ENCODE assay signal across 16 cellular contexts in the genomic region with DNA sequence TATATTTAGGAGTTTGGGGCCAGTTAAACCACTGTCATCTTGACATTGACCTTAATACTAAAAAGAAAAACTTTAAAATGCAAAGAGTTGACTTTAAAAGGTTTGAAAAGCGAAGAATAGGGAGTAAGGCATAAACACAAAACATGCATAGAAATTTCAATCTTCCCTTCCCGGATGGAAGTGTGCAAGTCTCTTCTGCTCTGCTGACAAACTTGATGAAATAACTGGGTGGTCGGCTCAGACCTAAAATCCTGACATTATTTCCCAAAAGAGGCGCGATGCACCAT. TPM values are rescaled to one million over a fixed set of nuclear protein-coding genes. Genes with fewer than 3 reads are reported as not detected.
DNase-seq lines count a peak whose midpoint lies in the region; ATAC-seq and TF ChIP-seq lines count a peak whose summit lies in the region.
"Had no signal": no experiment of that assay in that cellular context is flagged by ENCODE, and none has a peak within 500 bp of the region (broad histone marks: within the 10 kb centered on the region; RNA-seq: fewer than 3 reads in every experiment).

No MANE protein-coding gene starts in this region.

- H3K27ac ChIP-seq in A673 (ENCODE audit: low read depth, low read length, poor library complexity, severe bottlenecking), result no peak overlapping the region
- no peak overlapping the region for H3K27ac ChIP-seq in CD8-positive, alpha-beta memory T cell (ENCODE audit: low read depth, low read length)
- no peak overlapping the region for H3K27ac ChIP-seq in naive thymus-derived CD4-positive, alpha-beta T cell (ENCODE audit: low read depth, low read length)
- H3K27ac ChIP-seq: foreskin keratinocyte had no signal

- H3K9me3 ChIP-seq in A673 (ENCODE audit: low read depth, low read length, poor library complexity, severe bottlenecking), result no peaks in the 10 kb centered on the region
- H3K9me3 ChIP-seq in CD8-positive, alpha-beta memory T cell (ENCODE audit: low read length), result no peaks in the 10 kb centered on the region
- H3K9me3 ChIP-seq in naive thymus-derived CD4-positive, alpha-beta T cell (ENCODE audit: control insufficient read depth in 2 of 3, low read length in 3 of 3), result peaks cover 0 to 4% (median 0%) of the 10 kb centered on the region in 3 experiments
- H3K9me3 ChIP-seq: upper lobe of left lung had no signal

- no peak for ATAC-seq in naive thymus-derived CD4-positive, alpha-beta T cell
- ATAC-seq in effector memory CD8-positive, alpha-beta T cell (replicated peaks), result no peak

- CTCF ChIA-PET in A673 (lab: Charles Lee), result no interaction called here
- CTCF ChIA-PET in CD8-positive, alpha-beta memory T cell (lab: Charles Lee), result no interaction called here
- CTCF ChIA-PET in activated CD4-positive, alpha-beta memory T cell treated with anti-CD3 and anti-CD28 coated beads, Interleukin-2, amount 10 ng/mL, durations not matched to agents 7 days and 5 days (lab: Charles Lee), result no interaction called here
- CTCF ChIA-PET in naive thymus-derived CD4-positive, alpha-beta T cell (lab: Charles Lee), result interaction anchor here (0.6 kb wide), 2 partner anchors 108 to 643 kb away, joined by 3 read pairs; no protein-coding TSS in a partner anchor

- H3K27ac Mint-ChIP-seq in CD8-positive, alpha-beta memory T cell, result peak overlapping the region in 2 of 8 donors; percentile 20 to 67
- H3K27ac Mint-ChIP-seq in activated CD4-positive, alpha-beta memory T cell treated with anti-CD3 and anti-CD28 coated beads, Interleukin-2, amount 10 ng/mL, durations not matched to agents 7 days and 5 days, result no peak overlapping the region
- H3K27ac Mint-ChIP-seq in naive thymus-derived CD4-positive, alpha-beta T cell, result peak overlapping the region in 5 of 9 donors; percentile 34 to 86 (median 67)
- no peak overlapping the region for H3K27ac Mint-ChIP-seq in effector memory CD8-positive, alpha-beta T cell

- peaks cover 87% of the 10 kb centered on the region for H3K27me3 ChIP-seq in A673 (replicated peaks; ENCODE audit: insufficient read depth, low read depth, low read length, poor library complexity)
- H3K27me3 ChIP-seq in CD8-positive, alpha-beta memory T cell (ENCODE audit: insufficient read depth, low read length, poor library complexity, severe bottlenecking), result peaks cover 89% of the 10 kb centered on the region
- peaks cover 51 to 81% of the 10 kb centered on the region in 2 donors for H3K27me3 ChIP-seq in naive thymus-derived CD4-positive, alpha-beta T cell (ENCODE audit: control insufficient read depth in 2 of 2, insufficient read depth in 2 of 2, low read length in 2 of 2)

- peak overlapping the region in 5 of 7 donors; percentile 18 to 98 (median 67) for H3K4me3 Mint-ChIP-seq in CD8-positive, alpha-beta memory T cell
- peak overlapping the region; percentile 63 for H3K4me3 Mint-ChIP-seq in activated CD4-positive, alpha-beta memory T cell treated with anti-CD3 and anti-CD28 coated beads, Interleukin-2, amount 10 ng/mL, durations not matched to agents 7 days and 5 days
- peak overlapping the region in 5 of 10 donors; percentile 47 to 73 (median 69) for H3K4me3 Mint-ChIP-seq in naive thymus-derived CD4-positive, alpha-beta T cell
- H3K4me3 Mint-ChIP-seq in effector memory CD8-positive, alpha-beta T cell, result peak overlapping the region in 1 of 2 donors; percentile 86

- intact Hi-C loops in A673 (cut with micrococcal nuclease; ENCODE audit: unreplicated experiment), result loop anchor here (10.0 kb wide), 1 partner anchor 643 kb away; no protein-coding TSS in a partner anchor
- intact Hi-C loops in naive thymus-derived CD4-positive, alpha-beta T cell (cut with micrococcal nuclease), result loop anchor here (1.0 to 10.0 kb wide), 7 partner anchors 17 to 853 kb away; partner anchors contain the start of gene PTF1A (in 1 of the 2)

- H3K4me1 Mint-ChIP-seq in CD8-positive, alpha-beta memory T cell, result peaks cover 16 to 31% (median 26%) of the 10 kb centered on the region in 3 donors
- peaks cover 56% of the 10 kb centered on the region for H3K4me1 Mint-ChIP-seq in activated CD4-positive, alpha-beta memory T cell treated with anti-CD3 and anti-CD28 coated beads, Interleukin-2, amount 10 ng/mL, durations not matched to agents 7 days and 5 days
- peaks cover 0 to 51% (median 23%) of the 10 kb centered on the region in 7 donors for H3K4me1 Mint-ChIP-seq in naive thymus-derived CD4-positive, alpha-beta T cell
- peaks cover 2 to 4% of the 10 kb centered on the region in 2 donors for H3K4me1 Mint-ChIP-seq in effector memory CD8-positive, alpha-beta T cell (ENCODE audit: low read depth in 2 of 2)

- no peaks in the 10 kb centered on the region for H3K36me3 ChIP-seq in A673 (ENCODE audit: insufficient read depth, low read length, poor library complexity, severe bottlenecking)
- H3K36me3 ChIP-seq in CD8-positive, alpha-beta memory T cell (ENCODE audit: insufficient read depth, low read length), result no peaks in the 10 kb centered on the region
- H3K36me3 ChIP-seq in naive thymus-derived CD4-positive, alpha-beta T cell (ENCODE audit: control insufficient read depth in 2 of 3, insufficient read depth in 3 of 3, low read length in 3 of 3), result no peaks in the 10 kb centered on the region
- H3K36me3 ChIP-seq: Peyer's patch, upper lobe of left lung had no signal

- peaks cover 0 to 5% (median 3%) of the 10 kb centered on the region in 3 donors for H3K36me3 Mint-ChIP-seq in CD8-positive, alpha-beta memory T cell
- H3K36me3 Mint-ChIP-seq in activated CD4-positive, alpha-beta memory T cell treated with anti-CD3 and anti-CD28 coated beads, Interleukin-2, amount 10 ng/mL, durations not matched to agents 7 days and 5 days (ENCODE audit: low read depth), result peaks cover 13% of the 10 kb centered on the region
- peaks cover 0 to 13% (median 0%) of the 10 kb centered on the region in 5 donors for H3K36me3 Mint-ChIP-seq in naive thymus-derived CD4-positive, alpha-beta T cell
- peaks cover 44% of the 10 kb centered on the region for H3K36me3 Mint-ChIP-seq in effector memory CD8-positive, alpha-beta T cell (ENCODE audit: insufficient read depth)

- H3K9me3 Mint-ChIP-seq in CD8-positive, alpha-beta memory T cell, result peaks cover 12 to 27% (median 18%) of the 10 kb centered on the region in 5 donors
- no peaks in the 10 kb centered on the region for H3K9me3 Mint-ChIP-seq in activated CD4-positive, alpha-beta memory T cell treated with anti-CD3 and anti-CD28 coated beads, Interleukin-2, amount 10 ng/mL, durations not matched to agents 7 days and 5 days
- peaks cover 0 to 66% (median 19%) of the 10 kb centered on the region in 11 donors for H3K9me3 Mint-ChIP-seq in naive thymus-derived CD4-positive, alpha-beta T cell
- no peaks in the 10 kb centered on the region for H3K9me3 Mint-ChIP-seq in effector memory CD8-positive, alpha-beta T cell

- BruUV-seq in A673 (replicated peaks; lab: Mats Ljungman, UMichigan), result no TSS peak

- TF ChIP-seq CTCF in A673 (conservative IDR thresholded peaks at IDR 0.05; ENCODE audit: low read depth, low read length), result no peak

- peaks cover 22% of the 10 kb centered on the region for H3K4me1 ChIP-seq in A673 (ENCODE audit: insufficient read depth, low read length, poor library complexity, severe bottlenecking)
- peaks cover 19% of the 10 kb centered on the region for H3K4me1 ChIP-seq in CD8-positive, alpha-beta memory T cell (ENCODE audit: insufficient read depth, low read length)
- peaks cover 11 to 14% of the 10 kb centered on the region in 2 donors for H3K4me1 ChIP-seq in naive thymus-derived CD4-positive, alpha-beta T cell (ENCODE audit: control insufficient read depth in 2 of 2, insufficient read depth in 2 of 2, low read length in 2 of 2)

- peaks cover 78 to 87% of the 10 kb centered on the region in 2 donors for H3K27me3 Mint-ChIP-seq in CD8-positive, alpha-beta memory T cell
- H3K27me3 Mint-ChIP-seq in activated CD4-positive, alpha-beta memory T cell treated with anti-CD3 and anti-CD28 coated beads, Interleukin-2, amount 10 ng/mL, durations not matched to agents 7 days and 5 days, result peaks cover 75% of the 10 kb centered on the region
- peaks cover 69 to 86% (median 85%) of the 10 kb centered on the region in 5 donors for H3K27me3 Mint-ChIP-seq in naive thymus-derived CD4-positive, alpha-beta T cell
- peaks cover 66 to 75% of the 10 kb centered on the region in 2 donors for H3K27me3 Mint-ChIP-seq in effector memory CD8-positive, alpha-beta T cell

- peak overlapping the region; percentile 73 for H3K4me3 ChIP-seq in A673 (ENCODE audit: low read depth, low read length, poor library complexity, severe bottlenecking)
- H3K4me3 ChIP-seq in CD8-positive, alpha-beta memory T cell (ENCODE audit: low read length), result no peak overlapping the region
- no peak overlapping the region for H3K4me3 ChIP-seq in naive thymus-derived CD4-positive, alpha-beta T cell (ENCODE audit: low read length)

- DNase-seq in A673 (ENCODE audit: low spot score) (no peak), H4 (ENCODE audit: low spot score) (no peak), NCI-H2107 (lab: John Stamatoyannopoulos, UW) (no peak), GF-D8 (lab: John Stamatoyannopoulos, UW) (no peak)
- DNase-seq in CD8-positive, alpha-beta memory T cell, result no peak
- no peak for DNase-seq in activated CD4-positive, alpha-beta memory T cell treated with anti-CD3 and anti-CD28 coated beads, Interleukin-2, amount 10 ng/mL, durations not matched to agents 7 days and 5 days
- DNase-seq in naive thymus-derived CD4-positive, alpha-beta T cell, result no peak
- no peak for DNase-seq in effector memory CD8-positive, alpha-beta T cell
- DNase-seq: activated effector memory CD4-positive, alpha-beta T cell treated with anti-CD3 and anti-CD28 coated beads, Interleukin-2, amount 50 U/mL, for 16 hours; foreskin keratinocyte; NCI-H1436; NCI-H510A; Peyer's patch; upper lobe of left lung had no signal

- POLR2A ChIA-PET in A673 (lab: Charles Lee; ENCODE audit: low non-redundant PET), result no interaction called here
- POLR2A ChIA-PET in CD8-positive, alpha-beta memory T cell (lab: Charles Lee), result no interaction called here
- POLR2A ChIA-PET in activated CD4-positive, alpha-beta memory T cell treated with anti-CD3 and anti-CD28 coated beads, Interleukin-2, amount 10 ng/mL, durations not matched to agents 7 days and 5 days (lab: Charles Lee), result interaction anchor here (1.1 to 2.5 kb wide), 3 partner anchors 9 to 112 kb away, joined by 4 to 23 read pairs (median 16); no protein-coding TSS in a partner anchor
- POLR2A ChIA-PET in naive thymus-derived CD4-positive, alpha-beta T cell (lab: Charles Lee), result interaction anchor here (1.5 to 3.3 kb wide), 2 partner anchors 25 to 88 kb away, joined by 6 to 11 read pairs; partner anchors contain the start of gene COMMD3

RNA-seq across cellular contexts. Expression of gene SPAG6, which starts 3.4 kb away (rescaled TPM):
- 0.39 and 0.74 TPM in 2 replicates for total RNA-seq in A673 (2021)
- total RNA-seq in CD8-positive, alpha-beta memory T cell, result under 1 TPM in 1 of 2 experiments, not detected in 1; 0.22 TPM
- polyA plus RNA-seq in CD8-positive, alpha-beta memory T cell, result not detected
- total RNA-seq in activated CD4-positive, alpha-beta memory T cell treated with anti-CD3 and anti-CD28 coated beads, Interleukin-2, amount 10 ng/mL, durations not matched to agents 7 days and 5 days, result 1 to 10 TPM; 1.2 to 1.4 TPM
- total RNA-seq in naive thymus-derived CD4-positive, alpha-beta T cell, result under 1 TPM in 2 of 5 experiments, not detected in 3; 0.46 to 0.93 TPM
- polyA plus RNA-seq in naive thymus-derived CD4-positive, alpha-beta T cell, result not detected
- total RNA-seq in H4 (2014; rRNA removed; shearing (Covaris generic)), result 0.21 TPM in 1 of 2 replicates, not detected in the other
- total RNA-seq: foreskin keratinocyte, Peyer's patch, pulmonary artery endothelial cell had no signal
- polyA plus RNA-seq: BJ, foreskin keratinocyte had no signal

RNA-seq across cellular contexts. Expression of gene BMI1, which starts 21.0 kb away (rescaled TPM):
- 65.3 and 85.2 TPM in 2 replicates for total RNA-seq in A673 (2021)
- total RNA-seq in CD8-positive, alpha-beta memory T cell, result 10 to 100 TPM; 87.8 to 97.3 TPM
- 39.3 TPM for polyA plus RNA-seq in CD8-positive, alpha-beta memory T cell
- 10 to 100 TPM; 64.0 to 66.5 TPM for total RNA-seq in activated CD4-positive, alpha-beta memory T cell treated with anti-CD3 and anti-CD28 coated beads, Interleukin-2, amount 10 ng/mL, durations not matched to agents 7 days and 5 days
- total RNA-seq in naive thymus-derived CD4-positive, alpha-beta T cell, result 10 to 100 TPM; 42.4 to 80.5 (median 55.3) TPM
- polyA plus RNA-seq in naive thymus-derived CD4-positive, alpha-beta T cell, result 10 to 100 TPM; 26.1 to 28.0 TPM
- 50.0 and 58.6 TPM in 2 replicates for total RNA-seq in H4 (2014; rRNA removed; shearing (Covaris generic))

RNA-seq across cellular contexts. Expression of gene COMMD3, which starts 25.7 kb away (rescaled TPM):
- total RNA-seq in A673 (2021), result 66.0 and 72.6 TPM in 2 replicates
- total RNA-seq in CD8-positive, alpha-beta memory T cell, result 10 to 100 TPM; 80.2 to 80.4 TPM
- 61.4 TPM for polyA plus RNA-seq in CD8-positive, alpha-beta memory T cell
- total RNA-seq in activated CD4-positive, alpha-beta memory T cell treated with anti-CD3 and anti-CD28 coated beads, Interleukin-2, amount 10 ng/mL, durations not matched to agents 7 days and 5 days, result 10 to 100 TPM; 82.6 to 97.0 TPM
- 10 to 100 TPM; 33.9 to 83.7 (median 51.2) TPM for total RNA-seq in naive thymus-derived CD4-positive, alpha-beta T cell
- polyA plus RNA-seq in naive thymus-derived CD4-positive, alpha-beta T cell, result 10 to 100 TPM; 60.0 to 67.8 TPM
- 44.9 and 45.2 TPM in 2 replicates for total RNA-seq in H4 (2014; rRNA removed; shearing (Covaris generic))

Comparison
In these comparisons a context has a peak if more than half of its experiments do, and no peak if none do; other contexts are left out.
1. H3K27ac Mint-ChIP-seq: peak in naive thymus-derived CD4-positive, alpha-beta T cell (5 of 9); none in activated CD4-positive, alpha-beta memory T cell treated with anti-CD3 and anti-CD28 coated beads, Interleukin-2, amount 10 ng/mL, durations not matched to agents 7 days and 5 days (single experiment) and effector memory CD8-positive, alpha-beta T cell (0 of 2).
2. POLR2A ChIA-PET loops: an anchor here in activated CD4-positive, alpha-beta memory T cell treated with anti-CD3 and anti-CD28 coated beads, Interleukin-2, amount 10 ng/mL, durations not matched to agents 7 days and 5 days (1.1 to 2.5 kb wide) and naive thymus-derived CD4-positive, alpha-beta T cell (1.5 to 3.3 kb wide); none called in A673 and CD8-positive, alpha-beta memory T cell.